20 cellular contexts compared by ENCODE assay signal in the genomic region with DNA sequence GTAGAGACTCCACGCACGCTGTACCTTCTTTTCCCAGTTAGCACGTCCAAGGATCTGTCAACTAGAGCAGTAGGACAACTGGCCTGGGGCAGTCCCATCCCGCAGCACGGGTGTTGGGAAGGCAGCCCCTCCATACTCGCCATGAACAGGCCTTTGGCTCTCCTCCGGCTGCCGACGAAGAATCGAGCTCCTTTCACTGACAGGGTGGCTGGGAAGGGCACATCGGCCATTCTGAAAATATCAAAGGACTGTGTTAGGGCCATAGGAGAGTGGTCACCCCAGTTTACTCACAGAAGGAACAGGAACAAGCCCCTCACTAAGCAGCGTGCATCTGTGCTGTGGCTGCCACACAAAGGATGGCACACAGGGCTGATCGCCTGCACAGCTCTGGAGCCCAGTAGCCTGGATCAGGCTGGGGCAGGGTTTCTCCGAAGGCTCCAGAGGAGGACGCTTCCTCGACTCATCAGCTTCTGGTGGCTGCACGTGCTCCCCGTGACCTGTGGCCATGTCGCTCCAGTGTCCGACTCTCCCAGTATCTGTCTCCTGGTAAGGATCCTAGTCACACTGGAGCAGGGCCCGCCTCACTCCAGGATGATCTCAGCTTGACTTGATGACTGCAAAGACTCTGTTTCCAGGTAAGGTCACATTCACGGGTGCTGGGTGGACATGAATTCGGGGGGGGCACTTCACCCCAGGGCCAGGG. TPM values are rescaled to one million over a fixed set of nuclear protein-coding genes. Genes with fewer than 3 reads are reported as not detected.
A peak's percentile ranks its signal among the peaks of the same experiment; 100 is the strongest.
DNase-seq lines count a peak whose midpoint lies in the region; ATAC-seq, FAIRE-seq and TF ChIP-seq lines count a peak whose summit lies in the region.
"Had no signal": no experiment of that assay in that cellular context is flagged by ENCODE, and none has a peak within 500 bp of the region (broad histone marks: within the 10 kb centered on the region; RNA-seq: fewer than 3 reads in every experiment).

No MANE protein-coding gene starts in this region.

- H3K36me3 ChIP-seq in kidney (ENCODE audit: control insufficient read depth in 1 of 2, insufficient read depth in 2 of 2, low read length in 2 of 2): no peaks in the 10 kb centered on the region
- H3K36me3 ChIP-seq in spleen: no peaks in the 10 kb centered on the region
- no peaks in the 10 kb centered on the region for H3K36me3 ChIP-seq in mucosa of descending colon (ENCODE audit: low read depth)
- H3K36me3 ChIP-seq: BLaER1 treated with 17β-estradiol and CSF1 and Interleukin-3, amounts not matched to agents 10 nM and 100 nM had no signal

- H4K5ac ChIP-seq in H9 (ENCODE audit: insufficient read length, low read depth, low read length): no peak overlapping the region

- no peak for ATAC-seq in activated CD8-positive, alpha-beta memory T cell treated with anti-CD3 and anti-CD28 coated beads, Interleukin-2, amount 10 ng/mL, durations not matched to agents 7 days and 5 days
- ATAC-seq in GM19035 (IDR thresholded peaks at IDR 0.05; ENCODE audit: unreplicated experiment): no peak
- ATAC-seq in mucosa of descending colon: no peak

- no peak overlapping the region for H3K4me3 Mint-ChIP-seq in H9
- no peak overlapping the region for H3K4me3 Mint-ChIP-seq in activated CD8-positive, alpha-beta memory T cell treated with anti-CD3 and anti-CD28 coated beads, Interleukin-2, amount 10 ng/mL, durations not matched to agents 7 days and 5 days

- H3K9ac ChIP-seq in H9 (ENCODE audit: extremely low read depth, insufficient read length, low read length): no peak overlapping the region
- H3K9ac ChIP-seq in kidney (ENCODE audit: low read length in 2 of 2): no peak overlapping the region
- H3K9ac ChIP-seq: BLaER1 treated with 17β-estradiol and CSF1 and Interleukin-3, amounts not matched to agents 10 nM and 100 nM had no signal

- peak; percentile 51 for DNase-seq in activated effector memory CD4-positive, alpha-beta T cell treated with anti-CD3 and anti-CD28 coated beads, Interleukin-2, amount 50 U/mL, for 16 hours
- no peak for DNase-seq in activated effector memory CD4-positive, alpha-beta T cell treated with Interleukin-2 at 50 U/mL for 16 hours
- peak; percentile 23 for DNase-seq in H9
- DNase-seq in kidney: peak; percentile 56
- DNase-seq in spleen: peak; percentile 64
- no peak for DNase-seq in activated CD8-positive, alpha-beta memory T cell treated with anti-CD3 and anti-CD28 coated beads, Interleukin-2, amount 10 ng/mL, durations not matched to agents 7 days and 5 days
- no peak for DNase-seq in mucosa of descending colon
- DNase-seq: COR-L47, KG1, NCI-H1436 treated with DMSO at 0.1 percent for 48 hours, NCI-H2029 treated with DMSO at 0.1 percent for 48 hours, NCI-H446 treated with DMSO at 0.1 percent for 48 hours, OCI-M1, RPMI8226 had no signal

- H3K4me1 ChIP-seq in H9 (ENCODE audit: insufficient read depth, low read length) (no peaks in the 10 kb centered on the region; the same call in 1 of the 2 replicates), kidney (ENCODE audit: control insufficient read depth in 1 of 2, insufficient read depth in 1 of 2, low read depth in 1 of 2, low read length in 2 of 2) (no peaks in the 10 kb centered on the region), spleen (no peaks in the 10 kb centered on the region), mucosa of descending colon (ENCODE audit: low read depth) (no peaks in the 10 kb centered on the region)

- H2BK12ac ChIP-seq in H9 (ENCODE audit: insufficient read length, low read depth, low read length): no peak overlapping the region

- H3K36me3 Mint-ChIP-seq in H9 (ENCODE audit: insufficient read depth in 1 of 3, low read depth in 3 of 3): peaks cover 0 to 5% (median 0%) of the 10 kb centered on the region in 3 experiments; a peak in 1 of 7 replicates
- no peaks in the 10 kb centered on the region for H3K36me3 Mint-ChIP-seq in activated CD8-positive, alpha-beta memory T cell treated with anti-CD3 and anti-CD28 coated beads, Interleukin-2, amount 10 ng/mL, durations not matched to agents 7 days and 5 days

- no peak for TF ChIP-seq POLR2A in spleen (IDR thresholded peaks at IDR 0.05)

- H3K4ac ChIP-seq in H9 (ENCODE audit: low read depth, low read length): no peak overlapping the region

- H3K4me1 Mint-ChIP-seq in H9: peaks cover 2 to 8% of the 10 kb centered on the region in 2 experiments; a peak in 3 of 4 replicates
- no peaks in the 10 kb centered on the region for H3K4me1 Mint-ChIP-seq in activated CD8-positive, alpha-beta memory T cell treated with anti-CD3 and anti-CD28 coated beads, Interleukin-2, amount 10 ng/mL, durations not matched to agents 7 days and 5 days

- no peak overlapping the region for H3K23ac ChIP-seq in H9 (ENCODE audit: insufficient read length, low read depth, low read length)

- FAIRE-seq in kidney (lab: Jason Lieb, UNC): no peak
- FAIRE-seq: GM12892 had no signal

- no peak overlapping the region for H2BK120ac ChIP-seq in H9 (ENCODE audit: low read depth, low read length, poor library complexity, severe bottlenecking)

- no peaks in the 10 kb centered on the region for H3K9me3 ChIP-seq in H9 (ENCODE audit: control insufficient read depth, low read depth, low read length)
- H3K9me3 ChIP-seq in kidney (ENCODE audit: control insufficient read depth in 1 of 2, low read length in 2 of 2): no peaks in the 10 kb centered on the region
- no peaks in the 10 kb centered on the region for H3K9me3 ChIP-seq in spleen
- H3K9me3 ChIP-seq in mucosa of descending colon: no peaks in the 10 kb centered on the region
- H3K9me3 ChIP-seq: BLaER1 treated with 17β-estradiol and CSF1 and Interleukin-3, amounts not matched to agents 10 nM and 100 nM had no signal

- no peak overlapping the region for H3K56ac ChIP-seq in H9 (ENCODE audit: insufficient read length, low read depth, low read length)

- H3T11ph ChIP-seq in H9 (ENCODE audit: low read length): no peak overlapping the region

- H2BK15ac ChIP-seq in H9 (ENCODE audit: low read depth, low read length): no peak overlapping the region

- H2BK5ac ChIP-seq in H9 (ENCODE audit: insufficient read length, low read length): no peak overlapping the region

- H3K27me3 ChIP-seq in H9 (ENCODE audit: insufficient read depth, low read length) (no peaks in the 10 kb centered on the region), spleen (replicated peaks in 1 of 7) (peaks cover 0 to 40% (median 0%) of the 10 kb centered on the region in 7 donors)
- H3K27me3 ChIP-seq: BLaER1 treated with 17β-estradiol and CSF1 and Interleukin-3, amounts not matched to agents 10 nM and 100 nM had no signal

- H3K23me2 ChIP-seq in H9 (ENCODE audit: insufficient read length, low read depth, low read length, poor library complexity, severe bottlenecking): no peaks in the 10 kb centered on the region

- H3K79me1 ChIP-seq in H9 (ENCODE audit: insufficient read depth, low read depth, low read length, poor library complexity, severe bottlenecking): no peaks in the 10 kb centered on the region

- no peak overlapping the region for H2AFZ ChIP-seq in H9 (ENCODE audit: low read length)

- H4K8ac ChIP-seq in H9 (replicated peaks; ENCODE audit: insufficient read length, low read depth, low read length): no peak overlapping the region

- H3K27ac ChIP-seq in H9 (ENCODE audit: insufficient read length, low read depth, low read length) (no peak overlapping the region), kidney (ENCODE audit: low read depth in 2 of 2, low read length in 2 of 2) (no peak overlapping the region), spleen (no peak overlapping the region)
- H3K27ac ChIP-seq: BLaER1 treated with 17β-estradiol and CSF1 and Interleukin-3, amounts not matched to agents 10 nM and 100 nM had no signal

- no peak overlapping the region for H2BK20ac ChIP-seq in H9 (ENCODE audit: low read depth, low read length, poor library complexity, severe bottlenecking)

- peaks cover 5% of the 10 kb centered on the region for H3K27me3 Mint-ChIP-seq in H9 (ENCODE audit: low read depth)
- no peaks in the 10 kb centered on the region for H3K27me3 Mint-ChIP-seq in activated CD8-positive, alpha-beta memory T cell treated with anti-CD3 and anti-CD28 coated beads, Interleukin-2, amount 10 ng/mL, durations not matched to agents 7 days and 5 days

- no peak overlapping the region for H3K4me3 ChIP-seq in kidney (ENCODE audit: low read length in 2 of 2)
- no peak overlapping the region for H3K4me3 ChIP-seq in spleen
- no peak overlapping the region for H3K4me3 ChIP-seq in mucosa of descending colon
- H3K4me3 ChIP-seq: BLaER1 treated with 17β-estradiol and CSF1 and Interleukin-3, amounts not matched to agents 10 nM and 100 nM had no signal

- TF ChIP-seq CTCF in H9 (conservative IDR thresholded peaks at IDR 0.05): no peak
- TF ChIP-seq CTCF in kidney (IDR thresholded peaks at IDR 0.05; ENCODE audit: borderline replicate concordance, extremely low read depth, insufficient read depth): no peak
- TF ChIP-seq CTCF in spleen (IDR thresholded peaks at IDR 0.05 in 8 of 11, conservative IDR thresholded peaks at IDR 0.05 in 3 of 11): no peak
- TF ChIP-seq CTCF in mucosa of descending colon (IDR thresholded peaks at IDR 0.05): no peak

- no peaks in the 10 kb centered on the region for H3K79me2 ChIP-seq in H9 (ENCODE audit: insufficient read depth, low read length)

- intact Hi-C loops in kidney (cut with DNase I): no loop called here
- intact Hi-C loops in spleen (cut with DNase I; ENCODE audit: low total_unique reads): no loop called here
- intact Hi-C loops in mucosa of descending colon (cut with DNase I, micrococcal nuclease): no loop called here

- WGBS in H9 (ENCODE audit: extremely low coverage, insufficient read length, low lambda C conversion rate): no CpG with 5 or more reads among the region's 23 CpGs
- 86 to 97% (median 87%) methylated on average over 8 to 23 of the region's 23 CpGs for WGBS in spleen, 5 donors

- no peaks in the 10 kb centered on the region for H4K20me1 ChIP-seq in H9 (ENCODE audit: control insufficient read depth, insufficient read depth, insufficient read length)
- H4K20me1 ChIP-seq: BLaER1 treated with 17β-estradiol and CSF1 and Interleukin-3, amounts not matched to agents 10 nM and 100 nM had no signal

- no peak overlapping the region for H3K27ac Mint-ChIP-seq in H9
- H3K27ac Mint-ChIP-seq in activated CD8-positive, alpha-beta memory T cell treated with anti-CD3 and anti-CD28 coated beads, Interleukin-2, amount 10 ng/mL, durations not matched to agents 7 days and 5 days: no peak overlapping the region

- peaks cover 0 to 5% of the 10 kb centered on the region in 2 experiments; a peak in 2 of 5 replicates for H3K9me3 Mint-ChIP-seq in H9
- H3K9me3 Mint-ChIP-seq in activated CD8-positive, alpha-beta memory T cell treated with anti-CD3 and anti-CD28 coated beads, Interleukin-2, amount 10 ng/mL, durations not matched to agents 7 days and 5 days (ENCODE audit: low read depth): peaks cover 2% of the 10 kb centered on the region

- CTCF ChIA-PET in activated CD8-positive, alpha-beta memory T cell treated with anti-CD3 and anti-CD28 coated beads, Interleukin-2, amount 10 ng/mL, durations not matched to agents 7 days and 5 days (lab: Charles Lee): no interaction called here

- H3K4me2 ChIP-seq in H9 (ENCODE audit: insufficient read depth, insufficient read length, low read length): no peak overlapping the region
- H3K4me2 ChIP-seq: BLaER1 treated with 17β-estradiol and CSF1 and Interleukin-3, amounts not matched to agents 10 nM and 100 nM had no signal

- H3K14ac ChIP-seq in H9 (ENCODE audit: insufficient read depth, low read length): no peak overlapping the region

- H4K91ac ChIP-seq in H9 (ENCODE audit: insufficient read length, low read depth, low read length): no peak overlapping the region

- H3K18ac ChIP-seq in H9 (ENCODE audit: insufficient read length, low read depth, low read length): no peak overlapping the region

- no peak overlapping the region for H2AK5ac ChIP-seq in H9 (ENCODE audit: insufficient read length, low read length)

RNA-seq across cellular contexts. Expression of gene KRTAP10-1, which starts 8.9 kb away (rescaled TPM):
- total RNA-seq in H9 (2021) (not detected in 2 replicates), kidney (not detected), spleen (not detected), mucosa of descending colon (not detected)
- polyA plus RNA-seq in kidney (ENCODE audit: insufficient read depth, low read depth, low replicate concordance) (not detected), spleen (not detected)
- not detected for total RNA-seq in activated CD8-positive, alpha-beta memory T cell treated with anti-CD3 and anti-CD28 coated beads, Interleukin-2, amount 10 ng/mL, durations not matched to agents 7 days and 5 days
- total RNA-seq: A172, Daoy, H4 had no signal

RNA-seq across cellular contexts. Expression of gene KRTAP10-2, which starts 20.3 kb away (rescaled TPM):
- not detected in 2 replicates for total RNA-seq in H9 (2021)
- total RNA-seq in kidney: not detected
- polyA plus RNA-seq in kidney (ENCODE audit: insufficient read depth, low read depth, low replicate concordance): not detected
- not detected for total RNA-seq in spleen
- not detected for polyA plus RNA-seq in spleen
- not detected for total RNA-seq in activated CD8-positive, alpha-beta memory T cell treated with anti-CD3 and anti-CD28 coated beads, Interleukin-2, amount 10 ng/mL, durations not matched to agents 7 days and 5 days
- not detected for total RNA-seq in mucosa of descending colon
- total RNA-seq: A172, Daoy, H4 had no signal

RNA-seq across cellular contexts. Expression of gene KRTAP10-3, which starts 27.5 kb away (rescaled TPM):
- total RNA-seq in H9 (2021) (not detected in 2 replicates), kidney (not detected), spleen (not detected), mucosa of descending colon (not detected)
- polyA plus RNA-seq in kidney (ENCODE audit: insufficient read depth, low read depth, low replicate concordance) (not detected), spleen (not detected)
- total RNA-seq in activated CD8-positive, alpha-beta memory T cell treated with anti-CD3 and anti-CD28 coated beads, Interleukin-2, amount 10 ng/mL, durations not matched to agents 7 days and 5 days: not detected
- total RNA-seq: A172, Daoy, H4 had no signal

RNA-seq across cellular contexts. Expression of gene KRTAP10-4, which starts 42.5 kb away (rescaled TPM):
- total RNA-seq in H9 (2021): not detected in 2 replicates
- not detected for total RNA-seq in kidney
- not detected for polyA plus RNA-seq in kidney (ENCODE audit: insufficient read depth, low read depth, low replicate concordance)
- not detected for total RNA-seq in spleen
- polyA plus RNA-seq in spleen: not detected
- total RNA-seq in activated CD8-positive, alpha-beta memory T cell treated with anti-CD3 and anti-CD28 coated beads, Interleukin-2, amount 10 ng/mL, durations not matched to agents 7 days and 5 days: not detected
- total RNA-seq in mucosa of descending colon: not detected
- total RNA-seq: A172, Daoy, H4 had no signal

RNA-seq across cellular contexts. Expression of gene KRTAP10-5, which starts 49.4 kb away (rescaled TPM):
- total RNA-seq in H9 (2021): not detected in 2 replicates
- not detected for total RNA-seq in kidney
- not detected for polyA plus RNA-seq in kidney (ENCODE audit: insufficient read depth, low read depth, low replicate concordance)
- total RNA-seq in spleen: not detected
- not detected for polyA plus RNA-seq in spleen
- total RNA-seq in activated CD8-positive, alpha-beta memory T cell treated with anti-CD3 and anti-CD28 coated beads, Interleukin-2, amount 10 ng/mL, durations not matched to agents 7 days and 5 days: not detected
- not detected for total RNA-seq in mucosa of descending colon
- total RNA-seq: A172, Daoy, H4 had no signal

Comparison
In these comparisons a context has a peak if more than half of its experiments do, and no peak if none do; other contexts are left out.
1. DNase-seq: peak in activated effector memory CD4-positive, alpha-beta T cell treated with anti-CD3 and anti-CD28 coated beads, Interleukin-2, amount 50 U/mL, for 16 hours (single experiment), H9 (single experiment), kidney (single experiment) and spleen (single experiment); none in activated effector memory CD4-positive, alpha-beta T cell treated with Interleukin-2 at 50 U/mL for 16 hours (single experiment), activated CD8-positive, alpha-beta memory T cell treated with anti-CD3 and anti-CD28 coated beads, Interleukin-2, amount 10 ng/mL, durations not matched to agents 7 days and 5 days (single experiment) and mucosa of descending colon (0 of 3).